In the genomic region with DNA sequence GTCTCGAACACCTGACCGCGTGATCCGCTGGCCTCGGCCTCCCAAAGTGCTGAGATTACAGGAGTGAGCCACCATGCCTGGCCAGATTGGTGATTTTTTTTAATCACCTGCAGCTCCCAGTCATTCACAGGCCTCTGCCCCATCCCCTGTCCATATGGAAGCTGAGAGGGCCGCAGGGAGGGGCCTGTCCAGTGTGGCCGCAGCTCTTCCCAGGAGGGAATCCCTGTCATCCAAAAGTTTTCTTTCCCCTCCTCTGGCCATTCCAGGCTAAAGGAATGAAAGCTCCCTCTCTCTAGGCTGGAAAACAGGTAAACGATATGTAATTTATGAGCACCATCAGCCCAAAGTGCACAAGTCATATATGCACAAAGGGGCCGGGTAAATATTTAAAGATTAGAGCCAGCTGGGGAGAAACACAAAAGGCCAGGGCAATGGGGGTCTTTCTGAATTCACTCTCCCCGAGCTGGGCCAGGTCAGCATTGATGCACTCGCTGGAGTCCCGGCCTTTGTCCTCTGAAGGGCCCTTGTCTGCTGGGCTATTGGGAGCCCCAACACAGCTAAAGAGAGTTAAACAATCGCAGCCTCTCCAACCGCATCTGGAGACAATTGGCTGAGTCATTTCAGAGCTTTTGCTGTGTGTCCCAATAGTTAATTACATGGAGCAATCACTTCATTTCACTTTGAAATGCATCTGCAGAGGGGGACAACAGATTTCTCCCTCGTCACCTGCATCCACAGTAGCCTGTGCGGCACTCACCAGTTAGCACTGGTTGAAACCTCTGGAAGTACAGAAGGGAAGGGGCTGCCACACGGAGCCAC, we compare ENCODE assay signal across 1 cellular context.
TF ChIP-seq lines count a peak whose summit lies in the region.

No MANE protein-coding gene starts in this region.

TF ChIP-seq in IMR-90, 13 proteins besides CTCF, POLR2A, EP300 and RAD21 (continued from another document):
- TF ChIP-seq NFE2L2 (IDR thresholded peaks at IDR 0.05; ENCODE audit: low read depth, low read length) (peak; percentile 12; the same call in 1 of the 2 replicates), RFX5 (IDR thresholded peaks at IDR 0.05; ENCODE audit: low read depth, low read length) (no peak)
- TF ChIP-seq, protein P1, sequence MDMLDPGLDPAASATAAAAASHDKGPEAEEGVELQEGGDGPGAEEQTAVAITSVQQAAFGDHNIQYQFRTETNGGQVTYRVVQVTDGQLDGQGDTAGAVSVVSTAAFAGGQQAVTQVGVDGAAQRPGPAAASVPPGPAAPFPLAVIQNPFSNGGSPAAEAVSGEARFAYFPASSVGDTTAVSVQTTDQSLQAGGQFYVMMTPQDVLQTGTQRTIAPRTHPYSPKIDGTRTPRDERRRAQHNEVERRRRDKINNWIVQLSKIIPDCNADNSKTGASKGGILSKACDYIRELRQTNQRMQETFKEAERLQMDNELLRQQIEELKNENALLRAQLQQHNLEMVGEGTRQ (IDR thresholded peaks at IDR 0.05; ENCODE audit: low read depth, low read length): no peak
TF ChIP-seq in IMR-90: peak in this region for 3.
